In genomic region chr14:54703724-54704123, GRCh38 we compare ENCODE assay signal across 25 cellular contexts.
"Had no signal": no experiment of that assay in that cellular context is flagged by ENCODE, and none has a peak within 500 bp of the region (broad histone marks: within the 10 kb centered on the region; RNA-seq: fewer than 3 reads in every experiment).

No MANE protein-coding gene starts in this region.

- H3K27me3 ChIP-seq: colonic mucosa, gastroesophageal sphincter, heart right ventricle, pancreas, stomach, thyroid gland had no signal

- H3K9me3 ChIP-seq: colonic mucosa, gastroesophageal sphincter, heart right ventricle, mucosa of descending colon, neutrophil, pancreas, stomach, thyroid gland had no signal

- DNase-seq: caudate nucleus; colonic mucosa; effector CD8-positive, alpha-beta T cell; endodermal cell; foreskin fibroblast; heart right ventricle; hippocampal formation; left colon; mesenchymal stem cell; mucosa of descending colon; naive B cell; pancreas; stimulated activated CD4-positive, alpha-beta T cell treated with anti-CD3 and anti-CD28 coated beads, Interleukin-12 subunit alpha, Interleukin-12 subunit beta, amount 100 ng/mL, for 4 hours; stimulated activated CD4-positive, alpha-beta T cell treated with anti-CD3 and anti-CD28 coated beads, Interleukin-1b, Interleukin-23, amount 100 ng/mL, for 48 hours; stimulated activated CD4-positive, alpha-beta T cell treated with anti-CD3 and anti-CD28 coated beads, Interleukin-4, amount 100 ng/mL, for 1 hour; stimulated activated CD8-positive, alpha-beta memory T cell treated with anti-CD3 and anti-CD28 coated beads, Interleukin-4, amount 100 ng/mL, for 48 hours; stimulated activated naive CD4-positive, alpha-beta T cell; stomach; thyroid gland had no signal

- H3K4me1 ChIP-seq: colonic mucosa had no signal

- H3K4me3 ChIP-seq: colonic mucosa, gastroesophageal sphincter, heart right ventricle, mucosa of descending colon, pancreas, smooth muscle cell, stomach, thyroid gland had no signal

- H3K27ac ChIP-seq: colonic mucosa, epithelial cell of prostate, gastroesophageal sphincter, neutrophil, pancreas, stomach, thyroid gland had no signal

- H3K36me3 ChIP-seq: colonic mucosa, neutrophil, pancreas, thyroid gland had no signal

- ATAC-seq: esophagus mucosa; gastroesophageal sphincter; heart right ventricle; left colon; mucosa of descending colon; natural killer cell treated with Interleukin-12 subunit alpha and Interleukin-12 subunit beta and Interleukin-15 and Interleukin-18, amount 100 ng/mL, for 72 hours; pancreas had no signal
